ENCODE assay signal across 1 cellular context in the genomic region with DNA sequence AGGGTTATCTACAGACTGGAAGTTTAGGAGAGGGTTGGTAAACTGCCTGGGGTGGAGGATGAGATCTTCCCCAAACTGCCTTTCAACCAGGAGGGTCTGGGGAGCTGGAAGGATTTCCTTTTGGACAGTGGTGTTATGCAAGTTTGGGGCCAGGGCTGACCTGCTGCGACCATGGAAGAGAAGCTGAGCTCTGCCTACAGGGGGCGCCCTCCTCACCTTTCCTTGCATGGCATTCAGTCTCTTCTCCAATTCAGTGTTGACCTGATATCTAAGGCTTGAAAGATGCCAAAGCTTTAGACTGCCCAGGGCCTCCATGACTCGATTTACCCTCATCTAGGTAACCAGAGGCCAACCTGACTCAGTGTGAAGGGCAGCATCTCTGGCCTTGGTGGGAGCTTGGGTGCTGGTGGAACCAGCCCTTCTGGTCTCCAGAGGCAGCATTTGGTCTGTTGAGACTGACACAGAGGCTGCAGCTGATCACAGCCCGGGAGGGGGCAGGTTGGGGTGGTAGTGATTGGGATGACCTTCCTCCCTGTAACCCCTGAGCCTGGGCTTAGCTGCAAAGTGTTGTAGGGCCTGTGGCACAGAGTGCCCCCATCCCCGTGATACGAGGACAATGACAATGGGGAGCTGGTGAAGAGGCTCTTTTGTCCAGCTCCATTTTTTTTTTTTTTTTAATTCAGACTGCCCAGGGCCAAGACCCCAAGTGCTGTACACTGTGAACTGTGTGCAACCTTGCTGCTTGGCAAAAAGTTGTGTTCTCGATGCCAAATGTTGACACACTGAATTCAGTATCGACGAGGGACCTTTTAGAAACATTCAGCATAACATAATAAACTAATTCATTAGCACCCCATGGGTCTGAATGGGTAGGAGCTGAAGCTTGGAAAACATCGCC.
TF ChIP-seq lines count a peak whose summit lies in the region.

No MANE protein-coding gene starts in this region.

TF ChIP-seq in GM23338, 12 proteins besides CTCF, POLR2A, EP300 and RAD21 (continued from another document):
- TF ChIP-seq ZNF462 (CRISPR knock-in tag; IDR thresholded peaks at IDR 0.05) = no peak
- TF ChIP-seq ZNF114 (CRISPR knock-in tag; IDR thresholded peaks at IDR 0.05) = no peak
TF ChIP-seq in GM23338: peak in this region for 0.
